ENCODE assay signal across 16 cellular contexts in the genomic region with DNA sequence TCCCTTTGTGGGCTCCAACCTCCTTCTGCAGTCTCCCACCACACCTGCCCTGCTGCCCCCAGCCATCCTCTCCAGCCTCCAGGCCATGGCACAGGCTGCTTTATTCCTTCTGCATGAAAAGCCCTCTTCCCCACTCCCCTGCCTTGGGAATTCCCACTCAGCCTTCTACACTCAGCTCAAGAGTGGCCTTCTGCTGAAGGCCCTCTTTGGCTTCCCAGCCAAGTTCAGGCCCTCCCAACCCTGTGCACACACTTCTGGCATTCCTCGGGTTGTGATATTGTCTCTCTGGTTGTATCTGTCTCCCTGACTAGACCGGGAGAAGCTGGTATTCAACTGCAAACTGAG. TPM values are rescaled to one million over a fixed set of nuclear protein-coding genes. Genes with fewer than 3 reads are reported as not detected.
A peak's percentile ranks its signal among the peaks of the same experiment; 100 is the strongest.
DNase-seq lines count a peak whose midpoint lies in the region; ATAC-seq and TF ChIP-seq lines count a peak whose summit lies in the region.
"Had no signal": no experiment of that assay in that cellular context is flagged by ENCODE, and none has a peak within 500 bp of the region (broad histone marks: within the 10 kb centered on the region; RNA-seq: fewer than 3 reads in every experiment).

No MANE protein-coding gene starts in this region.

- H3K9me3 ChIP-seq in SK-N-SH (no peaks in the 10 kb centered on the region), suprapubic skin (no peaks in the 10 kb centered on the region), A673 (ENCODE audit: low read depth, low read length, poor library complexity, severe bottlenecking) (no peaks in the 10 kb centered on the region)
- H3K9me3 ChIP-seq: MG63, testis had no signal

- H3K36me3 Mint-ChIP-seq in Calu3 (ENCODE audit: insufficient read depth, unreplicated experiment) = peaks cover 53% of the 10 kb centered on the region
- H3K36me3 Mint-ChIP-seq in activated CD8-positive, alpha-beta T cell treated with anti-CD3 and anti-CD28 coated beads, Interleukin-2, amount 10 ng/mL, durations not matched to agents 7 days and 5 days (ENCODE audit: low read depth) = no peaks in the 10 kb centered on the region
- H3K36me3 Mint-ChIP-seq: natural killer cell had no signal

- DNase-seq in Calu3 = no peak
- DNase-seq in SK-N-SH = no peak
- DNase-seq in islet precursor cell = peak; percentile 60
- no peak for DNase-seq in retinal pigment epithelial cell (ENCODE audit: low read depth)
- no peak for DNase-seq in foreskin fibroblast
- no peak for DNase-seq in suprapubic skin (ENCODE audit: low spot score in 2 of 2)
- no peak for DNase-seq in A673 (ENCODE audit: low spot score)
- DNase-seq in activated CD8-positive, alpha-beta T cell treated with anti-CD3 and anti-CD28 coated beads, Interleukin-2, amount 10 ng/mL, durations not matched to agents 7 days and 5 days = no peak
- DNase-seq: activated CD4-positive, CD25-positive, alpha-beta regulatory T cell treated with anti-CD3 and anti-CD28 coated beads, Interleukin-2, amount 50 U/mL, for 72 hours; activated naive CD8-positive, alpha-beta T cell treated with anti-CD3 and anti-CD28 coated beads, Interleukin-2, amount 50 U/mL, for 24 hours; activated T-cell treated with anti-CD3 and anti-CD28 coated beads for 4 hours; MG63; natural killer cell; NCI-H2171; testis had no signal

- no peak for ATAC-seq in activated CD8-positive, alpha-beta T cell treated with anti-CD3 and anti-CD28 coated beads, Interleukin-2, amount 10 ng/mL, durations not matched to agents 7 days and 5 days
- ATAC-seq: activated naive CD8-positive, alpha-beta T cell treated with anti-CD3 and anti-CD28 coated beads, Interleukin-2, amount 50 U/mL, for 24 hours; natural killer cell had no signal

- intact Hi-C loops in Calu3 (cut with micrococcal nuclease; ENCODE audit: unreplicated experiment) = no loop called here
- intact Hi-C loops in A673 (cut with micrococcal nuclease; ENCODE audit: unreplicated experiment) = loop anchor here (10.0 kb wide), 1 partner anchor 99 kb away; no protein-coding TSS in a partner anchor

- peaks cover 99% of the 10 kb centered on the region for H3K79me2 ChIP-seq in SK-N-SH (ENCODE audit: insufficient read depth)

- H3K9me3 Mint-ChIP-seq in Calu3 (ENCODE audit: low read depth, unreplicated experiment) = no peaks in the 10 kb centered on the region
- H3K9me3 Mint-ChIP-seq in activated CD8-positive, alpha-beta T cell treated with anti-CD3 and anti-CD28 coated beads, Interleukin-2, amount 10 ng/mL, durations not matched to agents 7 days and 5 days (ENCODE audit: insufficient read depth) = no peaks in the 10 kb centered on the region
- H3K9me3 Mint-ChIP-seq: activated naive CD8-positive, alpha-beta T cell treated with anti-CD3 and anti-CD28 coated beads, Interleukin-2, amount 50 U/mL, for 24 hours; natural killer cell had no signal

- no peak overlapping the region for H2AFZ ChIP-seq in SK-N-SH (ENCODE audit: low read depth)

- H3K9me2 ChIP-seq in SK-N-SH = no peaks in the 10 kb centered on the region

- no peak for TF ChIP-seq POLR2A in suprapubic skin (IDR thresholded peaks at IDR 0.05)

- no peak for TF ChIP-seq RAD21 in SK-N-SH (IDR thresholded peaks at IDR 0.05; ENCODE audit: low read length)

- peaks cover 6% of the 10 kb centered on the region for H3F3A ChIP-seq in SK-N-SH (replicated peaks; ENCODE audit: insufficient read depth)

- H3K4me3 ChIP-seq in SK-N-SH (ENCODE audit: low read depth in 2 of 2, low read length in 1 of 2) (peak overlapping the region in 1 of 2 experiments; percentile 49; a peak in 2 of 4 replicates), retinal pigment epithelial cell (ENCODE audit: low read length) (peak overlapping the region; percentile 98), foreskin fibroblast (ENCODE audit: low read depth in 1 of 2, low read length in 2 of 2) (no peak overlapping the region), suprapubic skin (no peak overlapping the region), A673 (ENCODE audit: low read depth, low read length, poor library complexity, severe bottlenecking) (no peak overlapping the region)
- H3K4me3 ChIP-seq: MG63, testis had no signal

- CTCF ChIA-PET in Calu3 (lab: Charles Lee) = interaction anchor here (0.9 kb wide), 1 partner anchor 46 kb away, joined by 3 read pairs; no protein-coding TSS in a partner anchor
- CTCF ChIA-PET in SK-N-SH (lab: Yijun Ruan, JAX) = interaction anchor here (1.0 to 2.4 kb wide), 3 partner anchors 10 to 150 kb away, joined by 3 to 8 read pairs (median 7); no protein-coding TSS in a partner anchor
- CTCF ChIA-PET in A673 (lab: Charles Lee) = interaction anchor here (1.4 kb wide), 1 partner anchor 150 kb away, joined by 5 read pairs; no protein-coding TSS in a partner anchor
- CTCF ChIA-PET in activated CD8-positive, alpha-beta T cell treated with anti-CD3 and anti-CD28 coated beads, Interleukin-2, amount 10 ng/mL, durations not matched to agents 7 days and 5 days (lab: Charles Lee) = no interaction called here

- WGBS in SK-N-SH (ENCODE audit: low lambda C conversion rate) = 39% methylated on average over 2 of the region's 2 CpGs
- 48% methylated on average over 2 of the region's 2 CpGs for WGBS in suprapubic skin

- H3K27ac Mint-ChIP-seq in Calu3 (ENCODE audit: unreplicated experiment) = no peak overlapping the region
- H3K27ac Mint-ChIP-seq in activated CD8-positive, alpha-beta T cell treated with anti-CD3 and anti-CD28 coated beads, Interleukin-2, amount 10 ng/mL, durations not matched to agents 7 days and 5 days = no peak overlapping the region
- H3K27ac Mint-ChIP-seq: activated naive CD8-positive, alpha-beta T cell treated with anti-CD3 and anti-CD28 coated beads, Interleukin-2, amount 50 U/mL, for 24 hours; B cell; natural killer cell had no signal

- H3K4me1 ChIP-seq in SK-N-SH (ENCODE audit: control insufficient read depth in 1 of 2, insufficient read depth in 2 of 2, low read depth in 1 of 2, low read length in 1 of 2) = peaks cover 45 to 63% of the 10 kb centered on the region in 2 experiments; a peak in 3 of 4 replicates
- H3K4me1 ChIP-seq in suprapubic skin = peaks cover 42% of the 10 kb centered on the region
- H3K4me1 ChIP-seq in A673 (ENCODE audit: insufficient read depth, low read length, poor library complexity, severe bottlenecking) = peaks cover 45% of the 10 kb centered on the region
- H3K4me1 ChIP-seq: testis had no signal

- peaks cover 11 to 22% of the 10 kb centered on the region in 2 experiments for H3K36me3 ChIP-seq in SK-N-SH (replicated peaks in 1 of 2; ENCODE audit: control insufficient read depth in 1 of 2, insufficient read depth in 2 of 2, low read length in 1 of 2)
- H3K36me3 ChIP-seq in suprapubic skin = no peaks in the 10 kb centered on the region
- H3K36me3 ChIP-seq in A673 (ENCODE audit: insufficient read depth, low read length, poor library complexity, severe bottlenecking) = no peaks in the 10 kb centered on the region
- H3K36me3 ChIP-seq: MG63 had no signal

- H3K4me1 Mint-ChIP-seq in Calu3 (ENCODE audit: low read depth, unreplicated experiment) = peaks cover 31% of the 10 kb centered on the region
- peaks cover 10% of the 10 kb centered on the region for H3K4me1 Mint-ChIP-seq in activated CD8-positive, alpha-beta T cell treated with anti-CD3 and anti-CD28 coated beads, Interleukin-2, amount 10 ng/mL, durations not matched to agents 7 days and 5 days (ENCODE audit: low read depth)

- POLR2A ChIA-PET in SK-N-SH (lab: Yijun Ruan, JAX) (interaction anchor here (0.6 to 0.7 kb wide), 2 partner anchors 44 to 349 kb away, joined by 3 read pairs; no protein-coding TSS in a partner anchor), A673 (lab: Charles Lee; ENCODE audit: low non-redundant PET) (interaction anchor here (0.6 to 0.7 kb wide), 3 partner anchors 38 to 136 kb away, joined by 3 to 10 read pairs (median 6); no protein-coding TSS in a partner anchor)
- POLR2A ChIA-PET in activated CD8-positive, alpha-beta T cell treated with anti-CD3 and anti-CD28 coated beads, Interleukin-2, amount 10 ng/mL, durations not matched to agents 7 days and 5 days (lab: Charles Lee) = no interaction called here

- peak overlapping the region; percentile 8 to 63; a peak in 3 of 4 replicates for H3K27ac ChIP-seq in SK-N-SH (ENCODE audit: low read depth in 2 of 2, low read length in 1 of 2)
- no peak overlapping the region for H3K27ac ChIP-seq in suprapubic skin
- no peak overlapping the region for H3K27ac ChIP-seq in A673 (ENCODE audit: low read depth, low read length, poor library complexity, severe bottlenecking)
- H3K27ac ChIP-seq: testis had no signal

- H3K9ac ChIP-seq in SK-N-SH = peak overlapping the region; percentile 94

- TF ChIP-seq CTCF in Calu3 (IDR thresholded peaks at IDR 0.05; ENCODE audit: unreplicated experiment) (no peak), SK-N-SH (IDR thresholded peaks at IDR 0.05) (no peak), retinal pigment epithelial cell (conservative IDR thresholded peaks at IDR 0.05; ENCODE audit: low read depth, low read length) (no peak), foreskin fibroblast (IDR thresholded peaks at IDR 0.05; ENCODE audit: low read depth, low read length) (no peak), suprapubic skin (IDR thresholded peaks at IDR 0.05) (no peak), A673 (conservative IDR thresholded peaks at IDR 0.05; ENCODE audit: low read depth, low read length) (no peak)

- H3K4me3 Mint-ChIP-seq in Calu3 (ENCODE audit: low read depth, unreplicated experiment) = peak overlapping the region; percentile 60
- H3K4me3 Mint-ChIP-seq in activated CD8-positive, alpha-beta T cell treated with anti-CD3 and anti-CD28 coated beads, Interleukin-2, amount 10 ng/mL, durations not matched to agents 7 days and 5 days = no peak overlapping the region
- H3K4me3 Mint-ChIP-seq: activated naive CD8-positive, alpha-beta T cell treated with anti-CD3 and anti-CD28 coated beads, Interleukin-2, amount 50 U/mL, for 24 hours; B cell; natural killer cell had no signal

- H3K27me3 ChIP-seq in SK-N-SH (ENCODE audit: insufficient read depth) (no peaks in the 10 kb centered on the region), suprapubic skin (no peaks in the 10 kb centered on the region), A673 (replicated peaks; ENCODE audit: insufficient read depth, low read depth, low read length, poor library complexity) (no peaks in the 10 kb centered on the region)
- H3K27me3 ChIP-seq: MG63, testis had no signal

- no peaks in the 10 kb centered on the region for H3K27me3 Mint-ChIP-seq in Calu3 (ENCODE audit: unreplicated experiment)
- peaks cover 36% of the 10 kb centered on the region for H3K27me3 Mint-ChIP-seq in activated CD8-positive, alpha-beta T cell treated with anti-CD3 and anti-CD28 coated beads, Interleukin-2, amount 10 ng/mL, durations not matched to agents 7 days and 5 days (ENCODE audit: low read depth)

- TF ChIP-seq EP300 in SK-N-SH (IDR thresholded peaks at IDR 0.05; ENCODE audit: borderline replicate concordance in 1 of 2, low read depth in 1 of 2, low read length in 1 of 2) (no peak), suprapubic skin (IDR thresholded peaks at IDR 0.05) (no peak)

- BruUV-seq in Calu3 (replicated peaks; lab: Mats Ljungman, UMichigan) (no TSS peak), A673 (replicated peaks; lab: Mats Ljungman, UMichigan) (no TSS peak)

- peak overlapping the region; percentile 83 for H3K4me2 ChIP-seq in SK-N-SH

- peaks cover 96% of the 10 kb centered on the region for H4K20me1 ChIP-seq in SK-N-SH (ENCODE audit: insufficient read depth)

RNA-seq across cellular contexts. Expression of gene SHB, which starts 5.7 kb away (rescaled TPM):
- 7.6 and 8.7 TPM in 2 replicates for total RNA-seq in Calu3 (2022)
- polyA plus RNA-seq in SK-N-SH (2012; rRNA removed) = 20.5 and 26.0 TPM in 2 replicates
- 14.2 and 18.7 TPM in 2 replicates for polyA plus RNA-seq in SK-N-SH (2012; cell fraction: cytosol; rRNA removed)
- 21.7 and 22.0 TPM in 2 replicates for polyA plus RNA-seq in SK-N-SH (2012; cell fraction: nucleus; rRNA removed)
- 10 to 100 TPM; 12.3 to 22.9 (median 16.3) TPM for total RNA-seq in suprapubic skin
- total RNA-seq in A673 (2021) = 14.7 and 20.7 TPM in 2 replicates
- total RNA-seq in activated CD8-positive, alpha-beta T cell treated with anti-CD3 and anti-CD28 coated beads, Interleukin-2, amount 10 ng/mL, durations not matched to agents 7 days and 5 days = under 1 TPM; 0.57 to 0.58 TPM

Comparison
In these comparisons a context has a peak if more than half of its experiments do, and no peak if none do; other contexts are left out.
1. H3K27ac ChIP-seq: peak in SK-N-SH (2 of 2); none in suprapubic skin (single experiment) and A673 (single experiment).